8 cellular contexts compared by ENCODE assay signal in genomic region chrX:79259073-79259689, GRCh38.
DNase-seq lines count a peak whose midpoint lies in the region; ATAC-seq, FAIRE-seq and TF ChIP-seq lines count a peak whose summit lies in the region.

No MANE protein-coding gene starts in this region.

- H3K27ac ChIP-seq in heart left ventricle: peak overlapping the region in 7 of 12 donors; percentile 4 to 63 (median 34)
- H3K27ac ChIP-seq in right atrium auricular region: no peak overlapping the region
- no peak overlapping the region for H3K27ac ChIP-seq in HepG2 (ENCODE audit: extremely low read length, insufficient read depth, low read length)
- no peak overlapping the region for H3K27ac ChIP-seq in brain microvascular endothelial cell

- TF ChIP-seq POLR2A in heart left ventricle (IDR thresholded peaks at IDR 0.05) (no peak), HepG2 (IDR thresholded peaks at IDR 0.05; ENCODE audit: insufficient read depth in 1 of 2, low read depth in 2 of 2, low read length in 2 of 2) (no peak)

- TF ChIP-seq RAD21 in HepG2 (CRISPR knock-in tag; IDR thresholded peaks at IDR 0.05): no peak

- WGBS in heart left ventricle, 4 donors: 13 to 37% (median 21%) methylated on average over 2 of the region's 2 CpGs
- WGBS in HepG2 (ENCODE audit: low lambda C conversion rate): 4% methylated on average over 2 of the region's 2 CpGs

- POLR2A ChIA-PET in HepG2 (lab: Yijun Ruan, JAX): no interaction called here

- H3K4me3 Mint-ChIP-seq in natural killer cell treated with Interleukin-12 subunit alpha and Interleukin-12 subunit beta and Interleukin-15 and Interleukin-18, amount 100 ng/mL, for 72 hours: peak overlapping the region; percentile 75

- CTCF ChIA-PET in HepG2 (lab: Yijun Ruan, JAX; ENCODE audit: low intra/inter-chr PET ratio, low total read pairs): no interaction called here

- H3K36me3 ChIP-seq in heart left ventricle (no peaks in the 10 kb centered on the region), right atrium auricular region (no peaks in the 10 kb centered on the region), HepG2 (replicated peaks in 1 of 2; ENCODE audit: control insufficient read depth in 1 of 2, insufficient read depth in 2 of 2, low read length in 2 of 2) (no peaks in the 10 kb centered on the region), brain microvascular endothelial cell (replicated peaks) (no peaks in the 10 kb centered on the region)

- TF ChIP-seq EP300 in HepG2 (IDR thresholded peaks at IDR 0.05; ENCODE audit: low read depth in 2 of 2, low read length in 2 of 2) (no peak), HepG2 (CRISPR knock-in tag; IDR thresholded peaks at IDR 0.05; ENCODE audit: borderline replicate concordance) (no peak)

- in situ Hi-C loops in HepG2 (cut with HindIII; ENCODE audit: extremely low pct_ligation_motif_present, low pct_unique_long_range_greater_than_20kb) (no loop called here), brain microvascular endothelial cell (cut with HindIII; ENCODE audit: low pct_ligation_motif_present, low sequenced_read_pairs) (no loop called here)

- no peak overlapping the region for H3K4me3 ChIP-seq in heart left ventricle
- H3K4me3 ChIP-seq in right atrium auricular region: no peak overlapping the region
- no peak overlapping the region for H3K4me3 ChIP-seq in HepG2 (replicated peaks in 1 of 3; ENCODE audit: insufficient read depth in 1 of 3, low read depth in 2 of 3, low read length in 3 of 3)
- no peak overlapping the region for H3K4me3 ChIP-seq in brain microvascular endothelial cell (ENCODE audit: low read depth, low read length)

- no peak overlapping the region for H2AFZ ChIP-seq in HepG2 (ENCODE audit: low read length)

- FAIRE-seq in HepG2 (lab: Jason Lieb, UNC): no peak

- H3K4me2 ChIP-seq in HepG2 (ENCODE audit: low read depth, low read length): no peak overlapping the region

- DNase-seq in heart left ventricle: peak in 3 of 5 donors; percentile 11 to 21 (median 20)
- no peak for DNase-seq in right atrium auricular region (ENCODE audit: low spot score)
- DNase-seq in activated CD4-positive, alpha-beta T cell treated with anti-CD3 and anti-CD28 coated beads for 48 hours: peak; percentile 46
- peak; percentile 87 for DNase-seq in natural killer cell treated with Interleukin-12 subunit alpha and Interleukin-12 subunit beta and Interleukin-15 and Interleukin-18, amount 100 ng/mL, for 72 hours (ENCODE audit: low spot score)
- no peak for DNase-seq in DMS53 (lab: John Stamatoyannopoulos, UW)
- no peak for DNase-seq in HepG2 (ENCODE audit: low spot score)
- DNase-seq in brain microvascular endothelial cell: no peak

- H3K9me3 ChIP-seq in heart left ventricle (peaks cover 0 to 8% (median 0%) of the 10 kb centered on the region in 12 donors), right atrium auricular region (no peaks in the 10 kb centered on the region), HepG2 (ENCODE audit: low read length) (no peaks in the 10 kb centered on the region)

- H3K4me1 Mint-ChIP-seq in natural killer cell treated with Interleukin-12 subunit alpha and Interleukin-12 subunit beta and Interleukin-15 and Interleukin-18, amount 100 ng/mL, for 72 hours (ENCODE audit: low read depth in 2 of 2): peaks cover 66 to 67% of the 10 kb centered on the region in 2 donors

- peaks cover 0 to 16% (median 0%) of the 10 kb centered on the region in 12 donors for H3K4me1 ChIP-seq in heart left ventricle
- H3K4me1 ChIP-seq in right atrium auricular region: no peaks in the 10 kb centered on the region
- no peaks in the 10 kb centered on the region for H3K4me1 ChIP-seq in HepG2 (ENCODE audit: insufficient read depth, low read length)

- peak in 3 of 4 donors; percentile 46 to 78 (median 71) for ATAC-seq in heart left ventricle
- ATAC-seq in HG03196 (IDR thresholded peaks at IDR 0.05; ENCODE audit: unreplicated experiment): peak; percentile 90
- peak; percentile 94 to 96 for ATAC-seq in natural killer cell treated with Interleukin-12 subunit alpha and Interleukin-12 subunit beta and Interleukin-15 and Interleukin-18, amount 100 ng/mL, for 72 hours
- no peak for ATAC-seq in HepG2

- no peak overlapping the region for H3K9ac ChIP-seq in HepG2 (ENCODE audit: insufficient read depth, low read depth, low read length)

- peak overlapping the region; percentile 85 to 92 for H3K27ac Mint-ChIP-seq in natural killer cell treated with Interleukin-12 subunit alpha and Interleukin-12 subunit beta and Interleukin-15 and Interleukin-18, amount 100 ng/mL, for 72 hours

- H3K36me3 Mint-ChIP-seq in natural killer cell treated with Interleukin-12 subunit alpha and Interleukin-12 subunit beta and Interleukin-15 and Interleukin-18, amount 100 ng/mL, for 72 hours: peaks cover 19% of the 10 kb centered on the region

- H3K9me3 Mint-ChIP-seq in natural killer cell treated with Interleukin-12 subunit alpha and Interleukin-12 subunit beta and Interleukin-15 and Interleukin-18, amount 100 ng/mL, for 72 hours: no peaks in the 10 kb centered on the region

- peaks cover 0 to 5% of the 10 kb centered on the region in 2 donors for H3K27me3 Mint-ChIP-seq in natural killer cell treated with Interleukin-12 subunit alpha and Interleukin-12 subunit beta and Interleukin-15 and Interleukin-18, amount 100 ng/mL, for 72 hours

- H3K79me2 ChIP-seq in HepG2 (ENCODE audit: insufficient read depth, low read length): no peaks in the 10 kb centered on the region

- H3K27me3 ChIP-seq in heart left ventricle (peaks cover 0 to 11% (median 0%) of the 10 kb centered on the region in 9 donors), right atrium auricular region (no peaks in the 10 kb centered on the region), HepG2 (ENCODE audit: control insufficient read depth in 1 of 2, insufficient read depth in 2 of 2, low read length in 2 of 2) (no peaks in the 10 kb centered on the region), brain microvascular endothelial cell (replicated peaks) (no peaks in the 10 kb centered on the region)

- H4K20me1 ChIP-seq in HepG2 (ENCODE audit: insufficient read depth, low read length): no peaks in the 10 kb centered on the region

- intact Hi-C loops in heart left ventricle (cut with DNase I) (no loop called here), HepG2 (cut with micrococcal nuclease; ENCODE audit: unreplicated experiment) (no loop called here)

- BruUV-seq in HepG2 (replicated peaks; lab: Mats Ljungman, UMichigan): no TSS peak

- TF ChIP-seq CTCF in heart left ventricle (IDR thresholded peaks at IDR 0.05) (no peak), right atrium auricular region (IDR thresholded peaks at IDR 0.05) (no peak), HepG2 (CRISPR knock-in tag; IDR thresholded peaks at IDR 0.05) (no peak), brain microvascular endothelial cell (IDR thresholded peaks at IDR 0.05; ENCODE audit: low read depth, low read length, missing control alignments) (no peak)

TF ChIP-seq in HepG2, 621 proteins besides CTCF, POLR2A, EP300 and RAD21 (continues in another document):
- no peak for TF ChIP-seq LBX2 (CRISPR knock-in tag; IDR thresholded peaks at IDR 0.05; ENCODE audit: borderline replicate concordance)
- no peak for TF ChIP-seq ZNF280D (CRISPR knock-in tag; IDR thresholded peaks at IDR 0.05)
- TF ChIP-seq ZKSCAN5 (CRISPR knock-in tag; IDR thresholded peaks at IDR 0.05): no peak

Comparison
In these comparisons a context has a peak if more than half of its experiments do, and no peak if none do; other contexts are left out.
1. DNase-seq: peak in heart left ventricle (3 of 5), activated CD4-positive, alpha-beta T cell treated with anti-CD3 and anti-CD28 coated beads for 48 hours (single experiment) and natural killer cell treated with Interleukin-12 subunit alpha and Interleukin-12 subunit beta and Interleukin-15 and Interleukin-18, amount 100 ng/mL, for 72 hours (single experiment); none in right atrium auricular region (single experiment), DMS53 (single experiment), HepG2 (single experiment) and brain microvascular endothelial cell (single experiment).
2. H3K27ac ChIP-seq: peak in heart left ventricle (7 of 12); none in right atrium auricular region (0 of 2), HepG2 (single experiment) and brain microvascular endothelial cell (single experiment).